ENCODE assay signal across 1 cellular context in genomic region chr19:7197169-7197759, GRCh38.
TF ChIP-seq lines count a peak whose summit lies in the region.

No MANE protein-coding gene starts in this region.

TF ChIP-seq in HepG2, 621 proteins besides CTCF, POLR2A, EP300 and RAD21 (continued from another document and continues in another):
- TF ChIP-seq ZNF770 (CRISPR knock-in tag; IDR thresholded peaks at IDR 0.05) (peak; percentile 31; the same call in 1 of the 2 replicates), MAFK (conservative IDR thresholded peaks at IDR 0.05 in 1 of 2, IDR thresholded peaks at IDR 0.05 in 1 of 2; ENCODE audit: low read length in 2 of 2) (0 out of 4 replicates have a peak, but pooled peaks of 1 of the 2 experiments have one; percentile 9), STAT5B (CRISPR knock-in tag; IDR thresholded peaks at IDR 0.05) (no peak), ZNF605 (CRISPR knock-in tag; IDR thresholded peaks at IDR 0.05) (peak; percentile 74; the same call in 1 of the 2 replicates), HES4 (CRISPR knock-in tag; IDR thresholded peaks at IDR 0.05; ENCODE audit: borderline replicate concordance) (no peak), ESRRA (CRISPR knock-in tag; IDR thresholded peaks at IDR 0.05; ENCODE audit: low read depth) (peak; percentile 55; the same call in 1 of the 2 replicates), ZNF780A (CRISPR knock-in tag; IDR thresholded peaks at IDR 0.05) (peak; percentile 70; the same call in 1 of the 2 replicates), POGK (CRISPR knock-in tag; conservative IDR thresholded peaks at IDR 0.05) (peak; percentile 99), HNF4A (CRISPR knock-in tag; IDR thresholded peaks at IDR 0.05) (no peak), ZNF280D (CRISPR knock-in tag; IDR thresholded peaks at IDR 0.05) (peak; percentile 70; the same call in 1 of the 2 replicates), ZFX (CRISPR knock-in tag; IDR thresholded peaks at IDR 0.05; ENCODE audit: low read depth) (peak; percentile 33; the same call in 1 of the 2 replicates), ZFP82 (CRISPR knock-in tag; IDR thresholded peaks at IDR 0.05; ENCODE audit: borderline replicate concordance) (no peak), ZNF362 (CRISPR knock-in tag; IDR thresholded peaks at IDR 0.05; ENCODE audit: borderline replicate concordance) (no peak), LCORL (IDR thresholded peaks at IDR 0.05) (no peak), LCORL (CRISPR knock-in tag; IDR thresholded peaks at IDR 0.05) (0 out of 2 replicates have a peak, but pooled peaks have one; percentile 21), ZNF484 (CRISPR knock-in tag; IDR thresholded peaks at IDR 0.05; ENCODE audit: borderline replicate concordance, low read depth) (no peak), NR2F6 (IDR thresholded peaks at IDR 0.05) (no peak; the same call in 1 of the 2 replicates), NR2F6 (CRISPR knock-in tag; IDR thresholded peaks at IDR 0.05) (no peak), RNF219 (CRISPR knock-in tag; IDR thresholded peaks at IDR 0.05) (no peak), GATAD2A (CRISPR knock-in tag; IDR thresholded peaks at IDR 0.05) (peak; percentile 52; the same call in 1 of the 2 replicates), ZSCAN12 (CRISPR knock-in tag; IDR thresholded peaks at IDR 0.05) (no peak), ZNF251 (CRISPR knock-in tag; IDR thresholded peaks at IDR 0.05) (no peak), ZNF772 (CRISPR knock-in tag; IDR thresholded peaks at IDR 0.05) (0 out of 2 replicates have a peak, but pooled peaks have one; percentile 28), ZNF580 (CRISPR knock-in tag; IDR thresholded peaks at IDR 0.05; ENCODE audit: borderline replicate concordance, low read depth) (peak; percentile 71; the same call in 1 of the 2 replicates), ZXDC (CRISPR knock-in tag; IDR thresholded peaks at IDR 0.05) (no peak), ZNF431 (CRISPR knock-in tag; IDR thresholded peaks at IDR 0.05; ENCODE audit: borderline replicate concordance, low read depth) (no peak), CBX5 (CRISPR knock-in tag; IDR thresholded peaks at IDR 0.05; ENCODE audit: borderline replicate concordance) (no peak), ZMAT5 (CRISPR knock-in tag; IDR thresholded peaks at IDR 0.05; ENCODE audit: borderline replicate concordance, low read depth) (no peak), ZFP36 (IDR thresholded peaks at IDR 0.05; ENCODE audit: borderline replicate concordance, low read depth, low read length, partially characterized antibody) (no peak), ZNF207 (IDR thresholded peaks at IDR 0.05; ENCODE audit: borderline replicate concordance) (no peak), ZNF569 (CRISPR knock-in tag; IDR thresholded peaks at IDR 0.05; ENCODE audit: borderline replicate concordance) (no peak), ZNF430 (CRISPR knock-in tag; IDR thresholded peaks at IDR 0.05) (0 out of 2 replicates have a peak, but pooled peaks have one; percentile 21), NFKBIZ (CRISPR knock-in tag; IDR thresholded peaks at IDR 0.05) (no peak), DMTF1 (CRISPR knock-in tag; IDR thresholded peaks at IDR 0.05) (no peak), ZNF557 (CRISPR knock-in tag; IDR thresholded peaks at IDR 0.05) (peak; percentile 71; the same call in 1 of the 2 replicates), ZNF766 (CRISPR knock-in tag; IDR thresholded peaks at IDR 0.05; ENCODE audit: borderline replicate concordance) (no peak), HMGXB3 (CRISPR knock-in tag; IDR thresholded peaks at IDR 0.05; ENCODE audit: borderline replicate concordance) (no peak), SAP130 (CRISPR knock-in tag; IDR thresholded peaks at IDR 0.05; ENCODE audit: low read depth) (peak; percentile 69), ZNF354B (CRISPR knock-in tag; IDR thresholded peaks at IDR 0.05) (no peak)
